11 cellular contexts compared by ENCODE assay signal in the genomic region with DNA sequence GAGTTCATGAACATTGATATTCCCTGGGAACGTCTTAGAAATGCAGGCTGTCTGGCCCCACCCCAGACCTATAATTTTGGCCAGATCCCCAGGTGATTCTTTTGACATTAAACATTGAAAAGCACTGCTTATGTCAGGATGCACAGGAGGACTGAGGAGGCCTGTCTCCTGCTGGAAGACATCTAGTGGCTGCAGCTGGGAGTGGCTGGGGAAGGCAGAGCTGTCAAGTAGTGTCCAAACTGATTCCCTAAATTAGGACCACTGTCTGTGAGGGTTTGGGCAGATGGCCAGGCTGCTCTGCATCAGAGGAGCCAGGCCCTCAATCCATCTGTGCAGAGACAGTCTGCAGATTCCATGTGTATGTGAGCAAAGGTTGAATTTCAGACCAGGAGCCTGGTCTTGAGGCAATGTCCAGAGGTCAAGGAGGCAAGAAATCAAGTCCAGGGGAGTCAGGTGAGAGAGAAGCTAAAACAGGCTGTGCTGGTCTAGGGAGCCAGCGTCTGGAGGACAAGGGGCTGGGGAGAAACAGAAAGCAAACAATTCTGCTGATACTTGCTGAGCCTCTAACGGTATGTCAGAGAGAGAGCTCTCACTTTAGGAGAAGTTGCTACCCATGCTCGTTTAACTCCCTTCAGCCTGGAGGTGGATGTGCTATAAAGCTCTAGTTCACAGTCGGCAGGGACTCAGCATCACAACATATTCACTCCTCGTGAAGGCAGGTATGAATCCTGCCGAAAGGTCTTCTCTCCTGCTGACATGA. TPM values are rescaled to one million over a fixed set of nuclear protein-coding genes. Genes with fewer than 3 reads are reported as not detected.
DNase-seq lines count a peak whose midpoint lies in the region; ATAC-seq and TF ChIP-seq lines count a peak whose summit lies in the region.
"Had no signal": no experiment of that assay in that cellular context is flagged by ENCODE, and none has a peak within 500 bp of the region (broad histone marks: within the 10 kb centered on the region; RNA-seq: fewer than 3 reads in every experiment).

No MANE protein-coding gene starts in this region.

- peaks cover 59% of the 10 kb centered on the region for H3K4me1 Mint-ChIP-seq in T-helper 17 cell
- H3K4me1 Mint-ChIP-seq: activated B cell treated with CpG ODN at 0.5 μM for 24 hours had no signal

- no peak overlapping the region for H3K9ac ChIP-seq in fibroblast of lung (ENCODE audit: insufficient read depth, low read length)
- H3K9ac ChIP-seq: BLaER1 had no signal

- H3K27ac Mint-ChIP-seq in T-helper 17 cell = peak overlapping the region; percentile 100
- H3K27ac Mint-ChIP-seq: activated B cell treated with CpG ODN at 0.5 μM for 24 hours had no signal

- ATAC-seq in HG03025 (IDR thresholded peaks at IDR 0.05; ENCODE audit: low FRiP score, unreplicated experiment) (peak; percentile 52), T-helper 17 cell (no peak), HG02840 (IDR thresholded peaks at IDR 0.05; ENCODE audit: low FRiP score, unreplicated experiment) (no peak)

- H3K27ac ChIP-seq in fibroblast of lung (ENCODE audit: insufficient read depth, low read length) = peak overlapping the region; percentile 80
- H3K27ac ChIP-seq in effector memory CD4-positive, alpha-beta T cell (ENCODE audit: insufficient read depth, low read length, poor library complexity, severe bottlenecking) = no peak overlapping the region
- H3K27ac ChIP-seq: BLaER1 had no signal

- H3K27me3 Mint-ChIP-seq in T-helper 17 cell = no peaks in the 10 kb centered on the region
- H3K27me3 Mint-ChIP-seq: activated B cell treated with CpG ODN at 0.5 μM for 24 hours; natural killer cell treated with Interleukin-12 subunit alpha and Interleukin-12 subunit beta and Interleukin-15 and Interleukin-18, amount 100 ng/mL, for 72 hours had no signal

- H3K4me2 ChIP-seq in fibroblast of lung (ENCODE audit: extremely low read depth, insufficient read depth, low read length) = peak overlapping the region; percentile 51
- H3K4me2 ChIP-seq: BLaER1 had no signal

- H3K4me3 Mint-ChIP-seq in T-helper 17 cell = peak overlapping the region; percentile 65
- H3K4me3 Mint-ChIP-seq: activated B cell treated with CpG ODN at 0.5 μM for 24 hours; natural killer cell treated with Interleukin-12 subunit alpha and Interleukin-12 subunit beta and Interleukin-15 and Interleukin-18, amount 100 ng/mL, for 72 hours had no signal

- peak overlapping the region; percentile 11 for H2AFZ ChIP-seq in fibroblast of lung (ENCODE audit: low read length)

- no peaks in the 10 kb centered on the region for H3K36me3 ChIP-seq in fibroblast of lung (ENCODE audit: control insufficient read depth, insufficient read depth, low read length)
- H3K36me3 ChIP-seq in effector memory CD4-positive, alpha-beta T cell (ENCODE audit: control insufficient read depth, insufficient read depth, low read length) = no peaks in the 10 kb centered on the region
- H3K36me3 ChIP-seq: BLaER1 had no signal

- H3K27me3 ChIP-seq in fibroblast of lung (ENCODE audit: control insufficient read depth, insufficient read depth, low read length) = no peaks in the 10 kb centered on the region
- no peaks in the 10 kb centered on the region for H3K27me3 ChIP-seq in effector memory CD4-positive, alpha-beta T cell (replicated peaks; ENCODE audit: control insufficient read depth, insufficient read depth, low read length, poor library complexity, severe bottlenecking)
- H3K27me3 ChIP-seq: BLaER1 had no signal

- peak; percentile 52 for DNase-seq in NCI-H146 (lab: John Stamatoyannopoulos, UW)
- DNase-seq in NCI-H146 treated with DMSO at 0.1 percent for 48 hours (lab: John Stamatoyannopoulos, UW; ENCODE audit: unreplicated experiment) = no peak
- no peak for DNase-seq in T-helper 17 cell
- peak; percentile 38 to 44 for DNase-seq in fibroblast of lung (ENCODE audit: low read depth in 2 of 2)
- DNase-seq in pons (ENCODE audit: low spot score) = peak; percentile 36
- no peak for DNase-seq in effector memory CD4-positive, alpha-beta T cell
- DNase-seq: activated B cell treated with CpG ODN at 0.5 μM for 24 hours had no signal

- peaks cover 33% of the 10 kb centered on the region for H3K4me1 ChIP-seq in fibroblast of lung (ENCODE audit: control insufficient read depth, extremely low read depth, insufficient read depth, low read length)
- H3K4me1 ChIP-seq in effector memory CD4-positive, alpha-beta T cell (ENCODE audit: control insufficient read depth, insufficient read depth, low read length, poor library complexity, severe bottlenecking) = peaks cover 55% of the 10 kb centered on the region

- H3K36me3 Mint-ChIP-seq in T-helper 17 cell (ENCODE audit: low read depth) = no peaks in the 10 kb centered on the region
- H3K36me3 Mint-ChIP-seq: natural killer cell treated with Interleukin-12 subunit alpha and Interleukin-12 subunit beta and Interleukin-15 and Interleukin-18, amount 100 ng/mL, for 72 hours had no signal

- no peak overlapping the region for H3K4me3 ChIP-seq in fibroblast of lung (replicated peaks in 1 of 4; ENCODE audit: control extremely low read depth in 1 of 4, insufficient read depth in 1 of 4, low read depth in 3 of 4, low read length in 4 of 4)
- H3K4me3 ChIP-seq in effector memory CD4-positive, alpha-beta T cell (ENCODE audit: insufficient read depth, low read depth, low read length, poor library complexity, severe bottlenecking) = no peak overlapping the region
- H3K4me3 ChIP-seq: BLaER1 had no signal

- no peaks in the 10 kb centered on the region for H4K20me1 ChIP-seq in fibroblast of lung (ENCODE audit: control insufficient read depth, extremely low read depth, insufficient read depth, low read length)
- H4K20me1 ChIP-seq: BLaER1 had no signal

- peak; percentile 53 to 71 for TF ChIP-seq CTCF in fibroblast of lung (conservative IDR thresholded peaks at IDR 0.05 in 1 of 2, IDR thresholded peaks at IDR 0.05 in 1 of 2; ENCODE audit: low read depth in 1 of 2, low read length in 2 of 2)

- no peaks in the 10 kb centered on the region for H3K9me3 ChIP-seq in T-helper 17 cell (ENCODE audit: control insufficient read depth, low read length, poor library complexity, severe bottlenecking)
- no peaks in the 10 kb centered on the region for H3K9me3 ChIP-seq in fibroblast of lung (ENCODE audit: control insufficient read depth, insufficient read depth, low read depth, low read length)
- H3K9me3 ChIP-seq in effector memory CD4-positive, alpha-beta T cell (ENCODE audit: control insufficient read depth, low read length) = no peaks in the 10 kb centered on the region
- H3K9me3 ChIP-seq: BLaER1 had no signal

- H3K79me2 ChIP-seq in fibroblast of lung (ENCODE audit: control insufficient read depth, insufficient read depth, low read length) = no peaks in the 10 kb centered on the region

RNA-seq across cellular contexts. Expression of gene SYTL2, which starts 15.3 kb away (rescaled TPM):
- total RNA-seq in T-helper 17 cell = 10 to 100 TPM; 50.0 to 58.8 TPM
- 39.8 and 165 TPM in 2 replicates for total RNA-seq in fibroblast of lung
- 148 and 387 TPM in 2 replicates for polyA plus RNA-seq in fibroblast of lung
- 80.4 and 184 TPM in 2 replicates for polyA plus RNA-seq in fibroblast of lung (2012)
- polyA minus RNA-seq in fibroblast of lung (ENCODE audit: low replicate concordance) = 5.8 and 19.0 TPM in 2 replicates

RNA-seq across cellular contexts. Expression of gene CCDC83, which starts 28.9 kb away (rescaled TPM):
- total RNA-seq in T-helper 17 cell (under 1 TPM in 1 of 2 donors, not detected in 1; 0.22 TPM), fibroblast of lung (under 0.01 TPM in 1 of 2 replicates, not detected in the other)
- not detected in 2 replicates for polyA plus RNA-seq in fibroblast of lung
- not detected in 2 replicates for polyA plus RNA-seq in fibroblast of lung (2012)
- polyA minus RNA-seq in fibroblast of lung (ENCODE audit: low replicate concordance) = not detected in 2 replicates
- total RNA-seq: activated B cell treated with CpG ODN at 0.5 μM for 24 hours; natural killer cell treated with Interleukin-12 subunit alpha and Interleukin-12 subunit beta and Interleukin-15 and Interleukin-18, amount 100 ng/mL, for 72 hours had no signal

Comparison
In these comparisons a context has a peak if more than half of its experiments do, and no peak if none do; other contexts are left out.
1. DNase-seq: peak in NCI-H146 (single experiment), fibroblast of lung (2 of 2) and pons (single experiment); none in NCI-H146 treated with DMSO at 0.1 percent for 48 hours (single experiment), T-helper 17 cell (0 of 3) and effector memory CD4-positive, alpha-beta T cell (0 of 3).